8 cellular contexts compared by ENCODE assay signal in genomic region chr18:50967714-50968661, GRCh38. TPM values are rescaled to one million over a fixed set of nuclear protein-coding genes. Genes with fewer than 3 reads are reported as not detected.
DNase-seq lines count a peak whose midpoint lies in the region; ATAC-seq and TF ChIP-seq lines count a peak whose summit lies in the region.

ELAC1 (plus strand) TSS chr18:50968040; CDS start chr18:50974405, 6,365 bp downstream.

- ATAC-seq in HG03432 (IDR thresholded peaks at IDR 0.05; ENCODE audit: unreplicated experiment): peak; percentile 96
- peak; percentile 92 to 97 (median 96) for ATAC-seq in right lobe of liver

- peak within 1 kb of the TSS; percentile 97 to 100 (median 99) for H3K9ac ChIP-seq in BLaER1 treated with 17β-estradiol and CSF1 and Interleukin-3, amounts not matched to agents 10 nM and 100 nM

- intact Hi-C loops in right lobe of liver (cut with DNase I): no loop called here

- no peaks in the 10 kb centered on the region for H3K36me3 ChIP-seq in BLaER1 treated with 17β-estradiol and CSF1 and Interleukin-3, amounts not matched to agents 10 nM and 100 nM
- no peaks in the 10 kb centered on the region for H3K36me3 ChIP-seq in right lobe of liver

- 0% methylated on average over 13 of the region's 84 CpGs for WGBS in right lobe of liver (ENCODE audit: insufficient coverage, low coverage, low lambda C conversion rate, missing lambda C conversion rate)

- H3K4me1 ChIP-seq in BLaER1 treated with 17β-estradiol and CSF1 and Interleukin-3, amounts not matched to agents 10 nM and 100 nM: peaks cover 10 to 19% (median 13%) of the 10 kb centered on the region in 10 experiments; a peak in 17 of 20 replicates
- peaks cover 0 to 32% (median 15%) of the 10 kb centered on the region in 4 donors for H3K4me1 ChIP-seq in right lobe of liver

- peak within 1 kb of the TSS; percentile 97 to 100 (median 99) for H3K27ac ChIP-seq in BLaER1 treated with 17β-estradiol and CSF1 and Interleukin-3, amounts not matched to agents 10 nM and 100 nM
- peak within 1 kb of the TSS; percentile 96 to 98 (median 97) for H3K27ac ChIP-seq in right lobe of liver

- DNase-seq in NCI-H524 treated with DMSO at 0.1 percent for 48 hours (lab: John Stamatoyannopoulos, UW): peak; percentile 32
- peak; percentile 44 to 54 for DNase-seq in activated CD4-positive, alpha-beta T cell treated with anti-CD3 and anti-CD28 coated beads, Interleukin-2, amount 50 U/mL, for 4 hours
- DNase-seq in dermis blood vessel endothelial cell: peak; percentile 84
- peak; percentile 83 to 84 (median 84) for DNase-seq in right lobe of liver
- peak; percentile 54 to 65 for DNase-seq in stimulated activated CD4-positive, alpha-beta T cell treated with anti-CD3 and anti-CD28 coated beads, Interleukin-4, amount 100 ng/mL, for 4 hours

- TF ChIP-seq POLR2A in GM19193 (IDR thresholded peaks at IDR 0.05; ENCODE audit: extremely low read depth, insufficient read depth, insufficient read length): peak; percentile 93
- TF ChIP-seq POLR2A in right lobe of liver (IDR thresholded peaks at IDR 0.05): peak; percentile 98

- H3K4me3 ChIP-seq in BLaER1 treated with 17β-estradiol and CSF1 and Interleukin-3, amounts not matched to agents 10 nM and 100 nM: peak within 1 kb of the TSS; percentile 74 to 91 (median 84)
- H3K4me3 ChIP-seq in right lobe of liver: peak within 1 kb of the TSS; percentile 72 to 93 (median 91)

- no peaks in the 10 kb centered on the region for H4K20me1 ChIP-seq in BLaER1 treated with 17β-estradiol and CSF1 and Interleukin-3, amounts not matched to agents 10 nM and 100 nM

- peak in 1 of 4 donors; percentile 21 for TF ChIP-seq CTCF in right lobe of liver (IDR thresholded peaks at IDR 0.05)

- H3K4me2 ChIP-seq in BLaER1 treated with 17β-estradiol and CSF1 and Interleukin-3, amounts not matched to agents 10 nM and 100 nM: peak within 1 kb of the TSS; percentile 72 to 89 (median 79)

- H3K9me3 ChIP-seq in BLaER1 treated with 17β-estradiol and CSF1 and Interleukin-3, amounts not matched to agents 10 nM and 100 nM (replicated peaks in 1 of 11): peaks cover 7 to 14% (median 9%) of the 10 kb centered on the region in 11 experiments
- H3K9me3 ChIP-seq in right lobe of liver: no peaks in the 10 kb centered on the region

- H3K27me3 ChIP-seq in BLaER1 treated with 17β-estradiol and CSF1 and Interleukin-3, amounts not matched to agents 10 nM and 100 nM: no peaks in the 10 kb centered on the region
- H3K27me3 ChIP-seq in right lobe of liver: no peaks in the 10 kb centered on the region

RNA-seq across cellular contexts. Expression of gene ELAC1, which starts in this region (rescaled TPM):
- total RNA-seq in dermis blood vessel endothelial cell (5.3 and 7.5 TPM in 2 replicates), right lobe of liver (1 to 10 TPM; 3.5 to 7.2 (median 4.4) TPM)

Comparison
In these comparisons a context has a peak if more than half of its experiments do, and no peak if none do; other contexts are left out.
1. Peak in every context shown above with its lines: DNase-seq, ATAC-seq, H3K4me3 ChIP-seq and H3K27ac ChIP-seq.
2. DNase-seq: peak in every context shown above with its lines; median percentile 84 in dermis blood vessel endothelial cell; 84 in right lobe of liver; 60 in stimulated activated CD4-positive, alpha-beta T cell treated with anti-CD3 and anti-CD28 coated beads, Interleukin-4, amount 100 ng/mL, for 4 hours; 49 in activated CD4-positive, alpha-beta T cell treated with anti-CD3 and anti-CD28 coated beads, Interleukin-2, amount 50 U/mL, for 4 hours; 32 in NCI-H524 treated with DMSO at 0.1 percent for 48 hours.